11 cellular contexts compared by ENCODE assay signal in genomic region chr19:49614096-49614857, GRCh38. TPM values are rescaled to one million over a fixed set of nuclear protein-coding genes. Genes with fewer than 3 reads are reported as not detected.
DNase-seq lines count a peak whose midpoint lies in the region; ATAC-seq, FAIRE-seq and TF ChIP-seq lines count a peak whose summit lies in the region.
"Had no signal": no experiment of that assay in that cellular context is flagged by ENCODE, and none has a peak within 500 bp of the region (broad histone marks: within the 10 kb centered on the region; RNA-seq: fewer than 3 reads in every experiment).

No MANE protein-coding gene starts in this region.

- no peaks in the 10 kb centered on the region for H3K9me3 Mint-ChIP-seq in activated CD4-positive, alpha-beta memory T cell treated with anti-CD3 and anti-CD28 coated beads for 36 hours
- no peaks in the 10 kb centered on the region for H3K9me3 Mint-ChIP-seq in glutamatergic neuron (ENCODE audit: unreplicated experiment)

- intact Hi-C loops in activated CD4-positive, alpha-beta memory T cell treated with anti-CD3 and anti-CD28 coated beads for 36 hours (cut with micrococcal nuclease), result no loop called here

- no peak for TF ChIP-seq POLR2A in GM12892 (IDR thresholded peaks at IDR 0.05; ENCODE audit: low read depth, low read length)

- POLR2A ChIA-PET in activated CD4-positive, alpha-beta memory T cell treated with anti-CD3 and anti-CD28 coated beads for 36 hours (lab: Charles Lee), result no interaction called here

- H3K27me3 Mint-ChIP-seq in activated CD4-positive, alpha-beta memory T cell treated with anti-CD3 and anti-CD28 coated beads for 36 hours, result no peaks in the 10 kb centered on the region
- peaks cover 9% of the 10 kb centered on the region for H3K27me3 Mint-ChIP-seq in glutamatergic neuron (ENCODE audit: unreplicated experiment)

- peak; percentile 17 for DNase-seq in stimulated activated CD4-positive, alpha-beta T cell treated with anti-CD3 and anti-CD28 coated beads, Interleukin-4, amount 100 ng/mL, for 24 hours
- no peak for DNase-seq in stimulated activated CD4-positive, alpha-beta T cell treated with anti-CD3 and anti-CD28 coated beads, Interleukin-2, amount 100 ng/mL, for 48 hours
- peak; percentile 55 for DNase-seq in activated CD4-positive, alpha-beta memory T cell treated with anti-CD3 and anti-CD28 coated beads for 36 hours
- DNase-seq in glutamatergic neuron (no peak), DMS153 (lab: John Stamatoyannopoulos, UW) (no peak), GM12892 (ENCODE audit: insufficient read length) (no peak), activated gamma-delta T cell treated with Interleukin-2 at 50 U/mL for 16 hours (no peak)
- DNase-seq: effector CD4-positive, alpha-beta T cell; GDM1; small intestine had no signal

- FAIRE-seq in GM12892 (lab: Jason Lieb, UNC), result no peak
- FAIRE-seq: small intestine had no signal

- no peak for ATAC-seq in HG02763 (IDR thresholded peaks at IDR 0.05; ENCODE audit: unreplicated experiment)

- no peak for TF ChIP-seq CTCF in glutamatergic neuron (IDR thresholded peaks at IDR 0.05; ENCODE audit: partially characterized antibody, unreplicated experiment)

- H3K27ac Mint-ChIP-seq in activated CD4-positive, alpha-beta memory T cell treated with anti-CD3 and anti-CD28 coated beads for 36 hours, result peak overlapping the region; percentile 83
- peak overlapping the region; percentile 41 for H3K27ac Mint-ChIP-seq in glutamatergic neuron (ENCODE audit: unreplicated experiment)

- H3K4me1 Mint-ChIP-seq in activated CD4-positive, alpha-beta memory T cell treated with anti-CD3 and anti-CD28 coated beads for 36 hours (ENCODE audit: low read depth), result peaks cover 14% of the 10 kb centered on the region
- H3K4me1 Mint-ChIP-seq in glutamatergic neuron (ENCODE audit: low read depth, unreplicated experiment), result peaks cover 12% of the 10 kb centered on the region

- no peak overlapping the region for H3K4me3 Mint-ChIP-seq in activated CD4-positive, alpha-beta memory T cell treated with anti-CD3 and anti-CD28 coated beads for 36 hours
- peak overlapping the region; percentile 50 for H3K4me3 Mint-ChIP-seq in glutamatergic neuron (ENCODE audit: unreplicated experiment)

- H3K36me3 Mint-ChIP-seq in activated CD4-positive, alpha-beta memory T cell treated with anti-CD3 and anti-CD28 coated beads for 36 hours, result peaks cover 35% of the 10 kb centered on the region
- H3K36me3 Mint-ChIP-seq in glutamatergic neuron (ENCODE audit: unreplicated experiment), result no peaks in the 10 kb centered on the region

- CTCF ChIA-PET in activated CD4-positive, alpha-beta memory T cell treated with anti-CD3 and anti-CD28 coated beads for 36 hours (lab: Charles Lee), result interaction anchor here (0.8 kb wide), 1 partner anchor 26 kb away, joined by 4 read pairs; the partner anchor contains the start of gene RRAS

RNA-seq across cellular contexts. Expression of gene PRR12, which starts 23.3 kb away (rescaled TPM):
- total RNA-seq in activated CD4-positive, alpha-beta memory T cell treated with anti-CD3 and anti-CD28 coated beads for 36 hours, result 10 to 100 TPM; 19.9 to 22.4 TPM
- total RNA-seq in glutamatergic neuron (ENCODE audit: unreplicated experiment), result 39.2 TPM
- polyA plus RNA-seq in GM12892 (2012; ENCODE audit: missing spikeins), result 2.0 TPM

RNA-seq across cellular contexts. Expression of gene RRAS, which starts 25.7 kb away (rescaled TPM):
- total RNA-seq in activated CD4-positive, alpha-beta memory T cell treated with anti-CD3 and anti-CD28 coated beads for 36 hours, result 10 to 100 TPM; 12.2 to 14.4 TPM
- 4.7 TPM for total RNA-seq in glutamatergic neuron (ENCODE audit: unreplicated experiment)
- 4.0 TPM for polyA plus RNA-seq in GM12892 (2012; ENCODE audit: missing spikeins)

RNA-seq across cellular contexts. Expression of gene SCAF1, which starts 27.7 kb away (rescaled TPM):
- 10 to 100 TPM; 57.4 to 58.6 TPM for total RNA-seq in activated CD4-positive, alpha-beta memory T cell treated with anti-CD3 and anti-CD28 coated beads for 36 hours
- 84.4 TPM for total RNA-seq in glutamatergic neuron (ENCODE audit: unreplicated experiment)
- polyA plus RNA-seq in GM12892 (2012; ENCODE audit: missing spikeins), result 13.1 TPM

RNA-seq across cellular contexts. Expression of gene PRRG2, which starts 33.2 kb away (rescaled TPM):
- 1 to 10 TPM in 1 of 2 experiments, under 1 TPM in 1; 0.85 to 1.5 TPM for total RNA-seq in activated CD4-positive, alpha-beta memory T cell treated with anti-CD3 and anti-CD28 coated beads for 36 hours
- 0.29 TPM for total RNA-seq in glutamatergic neuron (ENCODE audit: unreplicated experiment)
- 0.47 TPM for polyA plus RNA-seq in GM12892 (2012; ENCODE audit: missing spikeins)

RNA-seq across cellular contexts. Expression of gene NOSIP, which starts 33.9 kb away (rescaled TPM):
- total RNA-seq in activated CD4-positive, alpha-beta memory T cell treated with anti-CD3 and anti-CD28 coated beads for 36 hours, result 10 to 100 TPM; 80.3 to 84.3 TPM
- total RNA-seq in glutamatergic neuron (ENCODE audit: unreplicated experiment), result 94.4 TPM
- polyA plus RNA-seq in GM12892 (2012; ENCODE audit: missing spikeins), result 19.3 TPM

Comparison
In these comparisons a context has a peak if more than half of its experiments do, and no peak if none do; other contexts are left out.
1. DNase-seq: peak in stimulated activated CD4-positive, alpha-beta T cell treated with anti-CD3 and anti-CD28 coated beads, Interleukin-4, amount 100 ng/mL, for 24 hours (single experiment) and activated CD4-positive, alpha-beta memory T cell treated with anti-CD3 and anti-CD28 coated beads for 36 hours (single experiment); none in stimulated activated CD4-positive, alpha-beta T cell treated with anti-CD3 and anti-CD28 coated beads, Interleukin-2, amount 100 ng/mL, for 48 hours (0 of 2), glutamatergic neuron (single experiment), DMS153 (single experiment), GM12892 (single experiment) and activated gamma-delta T cell treated with Interleukin-2 at 50 U/mL for 16 hours (single experiment).